In genomic region chr2:206086683-206087350, GRCh38 we compare ENCODE assay signal across 8 cellular contexts. TPM values are rescaled to one million over a fixed set of nuclear protein-coding genes. Genes with fewer than 3 reads are reported as not detected.
A peak's percentile ranks its signal among the peaks of the same experiment; 100 is the strongest.
DNase-seq lines count a peak whose midpoint lies in the region; ATAC-seq and TF ChIP-seq lines count a peak whose summit lies in the region.

No MANE protein-coding gene starts in this region.

- H3K4me3 ChIP-seq in astrocyte of the cerebellum (ENCODE audit: low read depth, low read length) (peak overlapping the region; percentile 83), kidney epithelial cell (ENCODE audit: low read depth, low read length) (peak overlapping the region; percentile 84)

- peak; percentile 55 for DNase-seq in G401 (ENCODE audit: low spot score)
- peak; percentile 20 for DNase-seq in NCI-H146 (lab: John Stamatoyannopoulos, UW)
- no peak for DNase-seq in astrocyte of the cerebellum (ENCODE audit: low read depth)
- DNase-seq in kidney epithelial cell (ENCODE audit: low read depth), result no peak
- DNase-seq in superior temporal gyrus (ENCODE audit: extremely low spot score), result peak; percentile 61
- DNase-seq in NK-92 (lab: John Stamatoyannopoulos, UW; ENCODE audit: unreplicated experiment), result no peak

- in situ Hi-C loops in G401 (cut with HindIII; ENCODE audit: low sequenced_read_pairs), result no loop called here
- in situ Hi-C loops in astrocyte of the cerebellum (cut with HindIII; ENCODE audit: low sequenced_read_pairs), result no loop called here

- TF ChIP-seq CTCF in astrocyte of the cerebellum (IDR thresholded peaks at IDR 0.05; ENCODE audit: low read depth, low read length, missing control alignments), result no peak
- no peak for TF ChIP-seq CTCF in kidney epithelial cell (IDR thresholded peaks at IDR 0.05; ENCODE audit: insufficient read depth, low read length, poor library complexity, severe bottlenecking)

- ATAC-seq in GM21737 (IDR thresholded peaks at IDR 0.05; ENCODE audit: unreplicated experiment) (no peak), GM21619 (IDR thresholded peaks at IDR 0.05; ENCODE audit: unreplicated experiment) (no peak)

- no peaks in the 10 kb centered on the region for H3K36me3 ChIP-seq in kidney epithelial cell (ENCODE audit: control insufficient read depth, insufficient read depth, low read length)

- no peaks in the 10 kb centered on the region for H3K27me3 ChIP-seq in kidney epithelial cell (ENCODE audit: control insufficient read depth, insufficient read depth, low read length)

RNA-seq across cellular contexts. Expression of gene INO80D, which starts 0.8 kb away (rescaled TPM):
- total RNA-seq in G401 (2014; rRNA removed; shearing (Covaris generic)), result 1.7 and 2.7 TPM in 2 replicates
- total RNA-seq in kidney epithelial cell, result 9.7 and 11.0 TPM in 2 replicates

Comparison
In these comparisons a context has a peak if more than half of its experiments do, and no peak if none do; other contexts are left out.
1. DNase-seq: peak in G401 (single experiment), NCI-H146 (single experiment) and superior temporal gyrus (single experiment); none in astrocyte of the cerebellum (single experiment), kidney epithelial cell (single experiment) and NK-92 (single experiment).